In genomic region chr13:100229603-100230002, GRCh38 we compare ENCODE assay signal across 18 cellular contexts.
DNase-seq lines count a peak whose midpoint lies in the region; ATAC-seq and TF ChIP-seq lines count a peak whose summit lies in the region.
"Had no signal": no experiment of that assay in that cellular context is flagged by ENCODE, and none has a peak within 500 bp of the region (broad histone marks: within the 10 kb centered on the region; RNA-seq: fewer than 3 reads in every experiment).

No MANE protein-coding gene starts in this region.

- TF ChIP-seq POLR2A in prostate gland (IDR thresholded peaks at IDR 0.05) (no peak), ovary (IDR thresholded peaks at IDR 0.05) (no peak)

- 90% methylated on average over 7 of the region's 7 CpGs for WGBS in HUES64
- 69 to 79% methylated on average over 7 of the region's 7 CpGs for WGBS in esophagus, 2 donors
- WGBS in prostate gland, result 53% methylated on average over 7 of the region's 7 CpGs
- 92 to 95% (median 94%) methylated on average over 7 of the region's 7 CpGs for WGBS in ovary, 3 donors

- H4K20me1 ChIP-seq in GM23338 (replicated peaks; ENCODE audit: insufficient read depth), result no peaks in the 10 kb centered on the region

- H3K79me2 ChIP-seq in GM23338 (replicated peaks; ENCODE audit: insufficient read depth), result peaks cover 18% of the 10 kb centered on the region

- no peaks in the 10 kb centered on the region for H3F3A ChIP-seq in GM23338 (replicated peaks; ENCODE audit: low read depth)

- H3K9me3 ChIP-seq in HUES64 (ENCODE audit: insufficient read depth, low read depth, low read length) (no peaks in the 10 kb centered on the region), esophagus (ENCODE audit: control insufficient read depth in 2 of 2, insufficient read depth in 1 of 2, low read depth in 1 of 2, low read length in 1 of 2) (no peaks in the 10 kb centered on the region), prostate gland (no peaks in the 10 kb centered on the region), ovary (no peaks in the 10 kb centered on the region)
- H3K9me3 ChIP-seq: A549, SK-N-SH had no signal

- H3K27ac ChIP-seq in GM23338 (ENCODE audit: low read depth) (no peak overlapping the region), HUES64 (ENCODE audit: low read depth, low read length) (no peak overlapping the region; the same call in 1 of the 2 replicates), esophagus (ENCODE audit: low read depth in 2 of 2, low read length in 1 of 2) (peak overlapping the region; percentile 85 to 89), prostate gland (peak overlapping the region; percentile 68 to 76), ovary (no peak overlapping the region)

- no peaks in the 10 kb centered on the region for H3K36me3 Mint-ChIP-seq in GM23338 (ENCODE audit: low read depth)
- H3K36me3 Mint-ChIP-seq: CD8-positive, alpha-beta T cell had no signal

- 0 out of 2 replicates have a peak overlapping the region, but pooled peaks have one; percentile 11 for H3K9ac ChIP-seq in HUES64 (ENCODE audit: low read depth, low read length)
- H3K9ac ChIP-seq: SK-N-SH had no signal

- H3K4me1 ChIP-seq in GM23338 (ENCODE audit: insufficient read depth) (peaks cover 21% of the 10 kb centered on the region), HUES64 (ENCODE audit: insufficient read depth, low read length) (peaks cover 28% of the 10 kb centered on the region), esophagus (ENCODE audit: control insufficient read depth in 2 of 2, insufficient read depth in 2 of 2, low read length in 1 of 2) (peaks cover 0 to 3% of the 10 kb centered on the region in 2 donors), prostate gland (replicated peaks) (peaks cover 8% of the 10 kb centered on the region), ovary (ENCODE audit: insufficient read depth) (no peaks in the 10 kb centered on the region)

- intact Hi-C loops in prostate gland (cut with DNase I) (loop anchor here (10.0 kb wide), 2 partner anchors 285 to 615 kb away; no protein-coding TSS in a partner anchor), ovary (cut with DNase I) (loop anchor here in 3 of 4 donors (5.0 to 10.0 kb wide), 3 partner anchors 252 to 575 kb away; no protein-coding TSS in a partner anchor)

- H3K4me3 ChIP-seq in GM23338 (no peak overlapping the region), HUES64 (ENCODE audit: low read length) (no peak overlapping the region), esophagus (ENCODE audit: low read depth in 1 of 2, low read length in 2 of 2) (no peak overlapping the region), prostate gland (no peak overlapping the region), ovary (no peak overlapping the region)
- H3K4me3 ChIP-seq: A549 had no signal

- H3K4me2 ChIP-seq in GM23338, result 0 out of 2 replicates have a peak overlapping the region, but pooled peaks have one; percentile 19
- H3K4me2 ChIP-seq: A549, SK-N-SH had no signal

- ATAC-seq in GM23338 (no peak), HG02798 (IDR thresholded peaks at IDR 0.05; ENCODE audit: poor library complexity, unreplicated experiment) (no peak)
- ATAC-seq: A549; CD8-positive, alpha-beta T cell had no signal

- no peaks in the 10 kb centered on the region for H3K27me3 ChIP-seq in GM23338 (ENCODE audit: insufficient read depth)
- no peaks in the 10 kb centered on the region for H3K27me3 ChIP-seq in HUES64 (ENCODE audit: insufficient read depth, low read length)
- H3K27me3 ChIP-seq in esophagus (ENCODE audit: control insufficient read depth in 1 of 2, insufficient read depth in 2 of 2, low read length in 2 of 2), result no peaks in the 10 kb centered on the region
- H3K27me3 ChIP-seq in prostate gland (replicated peaks; ENCODE audit: insufficient read depth), result no peaks in the 10 kb centered on the region
- H3K27me3 ChIP-seq in ovary, result no peaks in the 10 kb centered on the region

- no peak overlapping the region for H3K27ac Mint-ChIP-seq in GM23338
- H3K27ac Mint-ChIP-seq: CD8-positive, alpha-beta T cell had no signal

- H3K36me3 ChIP-seq in GM23338 (ENCODE audit: insufficient read depth) (no peaks in the 10 kb centered on the region), HUES64 (ENCODE audit: insufficient read depth, low read length) (no peaks in the 10 kb centered on the region), esophagus (ENCODE audit: control insufficient read depth in 2 of 2, insufficient read depth in 2 of 2, low read length in 1 of 2) (no peaks in the 10 kb centered on the region), prostate gland (no peaks in the 10 kb centered on the region), ovary (no peaks in the 10 kb centered on the region)

- no peak overlapping the region for H2AFZ ChIP-seq in GM23338

- no peak for TF ChIP-seq CTCF in GM23338 (conservative IDR thresholded peaks at IDR 0.05; ENCODE audit: low read depth in 2 of 2)
- no peak for TF ChIP-seq CTCF in prostate gland (IDR thresholded peaks at IDR 0.05)
- TF ChIP-seq CTCF in ovary (IDR thresholded peaks at IDR 0.05), result no peak

- H3K27me3 Mint-ChIP-seq in GM23338 (ENCODE audit: insufficient read depth, low read depth, poor library complexity), result no peaks in the 10 kb centered on the region

- peaks cover 20% of the 10 kb centered on the region for H3K4me1 Mint-ChIP-seq in GM23338

- no peak for TF ChIP-seq EP300 in ovary (IDR thresholded peaks at IDR 0.05)

- H3K9me3 Mint-ChIP-seq in GM23338, result no peaks in the 10 kb centered on the region
- H3K9me3 Mint-ChIP-seq: CD8-positive, alpha-beta T cell had no signal

- H3K4me3 Mint-ChIP-seq in GM23338, result no peak overlapping the region
- H3K4me3 Mint-ChIP-seq: CD8-positive, alpha-beta T cell had no signal

- DNase-seq in GM23338 (ENCODE audit: low spot score), result no peak
- DNase-seq in prostate gland (ENCODE audit: low spot score), result no peak
- DNase-seq in stimulated activated CD4-positive, alpha-beta T cell treated with anti-CD3 and anti-CD28 coated beads, Interleukin-12 subunit alpha, Interleukin-12 subunit beta, amount 100 ng/mL, for 4 hours, result no peak
- no peak for DNase-seq in DMS53 (lab: John Stamatoyannopoulos, UW)
- DNase-seq in ovary, result no peak
- DNase-seq: Calu3; CD8-positive, alpha-beta T cell; IMR-90; NCI-H1092; NCI-H1436 treated with DMSO at 0.1 percent for 48 hours; NCI-H2029 treated with DMSO at 0.1 percent for 48 hours; NCI-H82; SHP77 treated with DMSO at 0.1 percent for 48 hours; SK-N-SH had no signal

- no peaks in the 10 kb centered on the region for H3K9me2 ChIP-seq in GM23338 (ENCODE audit: insufficient read depth)
- H3K9me2 ChIP-seq: SK-N-SH had no signal

TF ChIP-seq in GM23338, 12 proteins besides CTCF, POLR2A, EP300 and RAD21:
- TF ChIP-seq ZNF331 (CRISPR knock-in tag; IDR thresholded peaks at IDR 0.05; ENCODE audit: low read depth) (no peak), NANOG (IDR thresholded peaks at IDR 0.05; ENCODE audit: borderline replicate concordance) (no peak), STAT1 (IDR thresholded peaks at IDR 0.05; ENCODE audit: unreplicated experiment) (no peak), JUNB (IDR thresholded peaks at IDR 0.05; ENCODE audit: unreplicated experiment) (no peak), REST (IDR thresholded peaks at IDR 0.05; ENCODE audit: unreplicated experiment) (no peak), CREB1 (CRISPR knock-in tag; IDR thresholded peaks at IDR 0.05; ENCODE audit: low read depth) (no peak)

Comparison
In these comparisons a context has a peak if more than half of its experiments do, and no peak if none do; other contexts are left out.
1. H3K27ac ChIP-seq: peak in esophagus (2 of 2) and prostate gland (2 of 2); none in GM23338 (single experiment), HUES64 (single experiment) and ovary (0 of 2).